In genomic region chrX:83160096-83160495, GRCh38 we compare ENCODE assay signal across 30 cellular contexts.
"Had no signal": no experiment of that assay in that cellular context is flagged by ENCODE, and none has a peak within 500 bp of the region (broad histone marks: within the 10 kb centered on the region; RNA-seq: fewer than 3 reads in every experiment).

No MANE protein-coding gene starts in this region.

- ATAC-seq: activated T-helper 17 cell treated with anti-CD3 and anti-CD28 coated beads, Interleukin-2, amount 50 U/mL, for 72 hours; PC-3; SK-N-SH treated with all-trans-retinoic acid at 6 μM for 48 hours; T-cell had no signal

- H3K4me3 ChIP-seq: cardiac muscle cell, SJSA1 had no signal

- H3K27me3 ChIP-seq: brain microvascular endothelial cell, cardiac muscle cell, SJSA1 had no signal

- H3K4me1 Mint-ChIP-seq: activated CD4-positive, alpha-beta T cell treated with anti-CD3 and anti-CD28 coated beads, Interleukin-2, amount 10 ng/mL, durations not matched to agents 7 days and 5 days; activated T-helper 17 cell treated with anti-CD3 and anti-CD28 coated beads, Interleukin-2, amount 50 U/mL, for 72 hours; T-cell had no signal

- H3K4me3 Mint-ChIP-seq: activated CD4-positive, alpha-beta memory T cell treated with anti-CD3 and anti-CD28 coated beads for 36 hours; activated CD4-positive, alpha-beta T cell treated with anti-CD3 and anti-CD28 coated beads, Interleukin-2, amount 10 ng/mL, durations not matched to agents 7 days and 5 days; activated naive CD4-positive, alpha-beta T cell treated with anti-CD3 and anti-CD28 coated beads for 36 hours; activated naive CD8-positive, alpha-beta T cell; activated T-helper 17 cell treated with anti-CD3 and anti-CD28 coated beads, Interleukin-2, amount 50 U/mL, for 72 hours; T-cell had no signal

- H3K36me3 Mint-ChIP-seq: activated CD4-positive, alpha-beta memory T cell treated with anti-CD3 and anti-CD28 coated beads for 36 hours; activated naive CD8-positive, alpha-beta T cell; T-cell had no signal

- H3K27ac Mint-ChIP-seq: activated CD4-positive, alpha-beta memory T cell treated with anti-CD3 and anti-CD28 coated beads for 36 hours; activated CD4-positive, alpha-beta T cell treated with anti-CD3 and anti-CD28 coated beads, Interleukin-2, amount 10 ng/mL, durations not matched to agents 7 days and 5 days; activated naive CD4-positive, alpha-beta T cell treated with anti-CD3 and anti-CD28 coated beads for 36 hours; activated naive CD8-positive, alpha-beta T cell; activated T-helper 17 cell treated with anti-CD3 and anti-CD28 coated beads, Interleukin-2, amount 50 U/mL, for 72 hours; T-cell had no signal

- H3K9me3 ChIP-seq: SJSA1 had no signal

- H3K27me3 Mint-ChIP-seq: activated CD4-positive, alpha-beta memory T cell treated with anti-CD3 and anti-CD28 coated beads for 36 hours; activated CD4-positive, alpha-beta T cell treated with anti-CD3 and anti-CD28 coated beads, Interleukin-2, amount 10 ng/mL, durations not matched to agents 7 days and 5 days; activated naive CD8-positive, alpha-beta T cell; activated T-helper 17 cell treated with anti-CD3 and anti-CD28 coated beads, Interleukin-2, amount 50 U/mL, for 72 hours; T-cell had no signal

- H3K4me1 ChIP-seq: SJSA1 had no signal

- H3K36me3 ChIP-seq: brain microvascular endothelial cell, cardiac muscle cell, SJSA1 had no signal

- DNase-seq: activated CD4-positive, alpha-beta memory T cell treated with anti-CD3 and anti-CD28 coated beads for 36 hours; activated CD4-positive, alpha-beta T cell treated with anti-CD3 and anti-CD28 coated beads, Interleukin-2, amount 10 ng/mL, durations not matched to agents 7 days and 5 days; activated CD4-positive, CD25-positive, alpha-beta regulatory T cell; activated CD8-positive, alpha-beta memory T cell treated with anti-CD3 and anti-CD28 coated beads for 24 hours; activated gamma-delta T cell; activated naive CD4-positive, alpha-beta T cell treated with anti-CD3 and anti-CD28 coated beads for 36 hours; activated T-cell treated with anti-CD3 and anti-CD28 coated beads for 4 hours; activated T-cell treated with anti-CD3 and anti-CD28 coated beads, Interleukin-2, amount 50 U/mL, for 48 hours; amygdala; brain microvascular endothelial cell; Kasumi-1; KBM-7; NCI-H1092 treated with DMSO at 0.1 percent for 48 hours; NCI-H1417 treated with DMSO at 0.1 percent for 48 hours; NCI-H1694 treated with DMSO at 0.1 percent for 48 hours; NCI-H2081; NCI-H510A treated with DMSO at 0.1 percent for 48 hours; NCI-H69; NK-92 treated with Interleukin-12 subunit alpha and Interleukin-12 subunit beta, amount 100 ng/mL, for 24 hours; PC-3; SHP77; T-cell; T-helper 2 cell; T1000 had no signal

- H3K27ac ChIP-seq: brain microvascular endothelial cell, cardiac muscle cell, SJSA1, VCaP had no signal

- H3K9me3 Mint-ChIP-seq: activated CD4-positive, alpha-beta memory T cell treated with anti-CD3 and anti-CD28 coated beads for 36 hours; activated T-helper 17 cell treated with anti-CD3 and anti-CD28 coated beads, Interleukin-2, amount 50 U/mL, for 72 hours had no signal
